ENCODE assay signal across 8 cellular contexts in genomic region chr3:32569540-32570425, GRCh38. TPM values are rescaled to one million over a fixed set of nuclear protein-coding genes. Genes with fewer than 3 reads are reported as not detected.
DNase-seq lines count a peak whose midpoint lies in the region; ATAC-seq and TF ChIP-seq lines count a peak whose summit lies in the region.

No MANE protein-coding gene starts in this region.

- peak overlapping the region; percentile 88 for H3K4me3 ChIP-seq in epithelial cell of proximal tubule (ENCODE audit: low read depth, low read length)

- TF ChIP-seq CTCF in epithelial cell of proximal tubule (conservative IDR thresholded peaks at IDR 0.05; ENCODE audit: low read depth, low read length), result no peak

- peak; percentile 46 for ATAC-seq in HG02852 (IDR thresholded peaks at IDR 0.05; ENCODE audit: unreplicated experiment)

- DNase-seq in activated T-cell treated with anti-CD3 and anti-CD28 coated beads for 1 hour (ENCODE audit: low read depth) (peak; percentile 16), activated T-cell treated with anti-CD3 and anti-CD28 coated beads for 4 hours (no peak), NCI-H146 treated with DMSO at 0.1 percent for 48 hours (lab: John Stamatoyannopoulos, UW; ENCODE audit: unreplicated experiment) (peak; percentile 28), epithelial cell of proximal tubule (ENCODE audit: low read depth) (no peak), mucosa of gallbladder (ENCODE audit: low spot score) (peak; percentile 48)
- DNase-seq in activated CD8-positive, alpha-beta memory T cell treated with anti-CD3 and anti-CD28 coated beads for 24 hours, result peak; percentile 83
- DNase-seq in stimulated activated CD8-positive, alpha-beta memory T cell treated with anti-CD3 and anti-CD28 coated beads, Interleukin-7, amount 100 ng/mL, for 24 hours (ENCODE audit: low read depth), result peak; percentile 12

RNA-seq across cellular contexts. Expression of gene DYNC1LI1, which starts 0.9 kb away (rescaled TPM):
- 40.6 and 44.9 TPM in 2 replicates for total RNA-seq in epithelial cell of proximal tubule
- total RNA-seq in mucosa of gallbladder, result 25.1 TPM

Comparison
In these comparisons a context has a peak if more than half of its experiments do, and no peak if none do; other contexts are left out.
1. DNase-seq: peak in activated T-cell treated with anti-CD3 and anti-CD28 coated beads for 1 hour (single experiment), NCI-H146 treated with DMSO at 0.1 percent for 48 hours (single experiment), activated CD8-positive, alpha-beta memory T cell treated with anti-CD3 and anti-CD28 coated beads for 24 hours (single experiment), mucosa of gallbladder (single experiment) and stimulated activated CD8-positive, alpha-beta memory T cell treated with anti-CD3 and anti-CD28 coated beads, Interleukin-7, amount 100 ng/mL, for 24 hours (single experiment); none in activated T-cell treated with anti-CD3 and anti-CD28 coated beads for 4 hours (single experiment) and epithelial cell of proximal tubule (single experiment).